Comparison of ENCODE assay signal across 8 cellular contexts in the genomic region with DNA sequence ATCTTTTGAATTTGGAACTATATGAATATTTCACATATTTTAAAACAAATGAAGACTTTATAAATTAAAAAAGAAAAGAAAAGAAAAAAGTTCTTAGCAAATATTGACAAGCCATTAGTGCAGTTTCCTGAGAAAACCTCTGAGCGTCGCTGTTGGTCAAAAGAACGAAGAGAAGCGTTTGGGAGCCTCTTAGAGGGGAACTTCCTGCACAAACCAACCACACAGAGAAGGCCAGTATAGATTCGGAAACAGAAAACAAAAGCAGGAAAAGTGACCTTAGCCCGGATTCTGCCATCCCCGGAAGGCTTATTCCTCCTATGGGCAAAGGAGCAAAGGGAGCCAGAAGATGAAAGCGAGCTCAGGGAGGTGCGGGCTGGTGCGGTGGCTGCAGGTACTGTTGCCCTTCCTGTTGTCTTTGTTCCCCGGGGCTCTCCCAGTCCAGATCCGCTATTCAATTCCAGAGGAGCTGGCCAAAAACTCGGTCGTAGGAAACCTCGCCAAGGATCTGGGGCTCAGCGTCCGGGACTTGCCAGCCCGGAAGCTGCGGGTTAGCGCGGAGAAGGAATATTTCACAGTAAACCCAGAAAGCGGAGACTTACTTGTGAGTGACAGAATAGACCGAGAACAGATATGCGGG. TPM values are rescaled to one million over a fixed set of nuclear protein-coding genes. Genes with fewer than 3 reads are reported as not detected.
A peak's percentile ranks its signal among the peaks of the same experiment; 100 is the strongest.
DNase-seq lines count a peak whose midpoint lies in the region; ATAC-seq and TF ChIP-seq lines count a peak whose summit lies in the region.

PCDHGB2 (plus strand) TSS at position 205 of the 637 bp plus-strand sequence; CDS start at position 347, 142 bp downstream.

- intact Hi-C loops in Caco-2 (cut with micrococcal nuclease; ENCODE audit: unreplicated experiment): loop anchor here (1.0 to 2.0 kb wide), 3 partner anchors 33 to 205 kb away; no protein-coding TSS in a partner anchor

- no peaks in the 10 kb centered on the region for H3K27me3 ChIP-seq in Caco-2 (replicated peaks; ENCODE audit: control insufficient read depth, insufficient read depth, low read length)
- H3K27me3 ChIP-seq in GM23248 (replicated peaks; ENCODE audit: insufficient read depth): no peaks in the 10 kb centered on the region
- H3K27me3 ChIP-seq in muscle layer of duodenum (ENCODE audit: low read depth, low read length): no peaks in the 10 kb centered on the region

- in situ Hi-C loops in GM23248 (cut with MboI): no loop called here

- H3K36me3 ChIP-seq in Caco-2 (ENCODE audit: control insufficient read depth, insufficient read depth, low read length): no peaks in the 10 kb centered on the region
- no peaks in the 10 kb centered on the region; the same call in 1 of the 2 replicates for H3K36me3 ChIP-seq in GM23248 (ENCODE audit: low read depth)
- H3K36me3 ChIP-seq in muscle layer of duodenum (ENCODE audit: control insufficient read depth in 1 of 2, insufficient read depth in 2 of 2, low read length in 2 of 2): no peaks in the 10 kb centered on the region

- no peaks in the 10 kb centered on the region for H3K4me1 Mint-ChIP-seq in Caco-2 (ENCODE audit: low read depth, unreplicated experiment)
- no peaks in the 10 kb centered on the region for H3K4me1 Mint-ChIP-seq in chondrocyte (ENCODE audit: low read depth)

- H3K27me3 Mint-ChIP-seq in Caco-2 (ENCODE audit: insufficient read depth, unreplicated experiment) (no peaks in the 10 kb centered on the region), chondrocyte (ENCODE audit: low read depth) (no peaks in the 10 kb centered on the region)

- BruUV-seq in Caco-2 (replicated peaks; lab: Mats Ljungman, UMichigan): TSS peak; percentile 44

- H4K20me1 ChIP-seq in GM23248 (ENCODE audit: insufficient read depth): no peaks in the 10 kb centered on the region

- H3K4me3 Mint-ChIP-seq in Caco-2 (ENCODE audit: unreplicated experiment) (peak within 1 kb of the TSS; percentile 36), chondrocyte (ENCODE audit: unreplicated experiment) (no peak within 1 kb of the TSS)

- DNase-seq in Caco-2: peak in 1 of 2 experiments; percentile 15
- peak; percentile 44 for DNase-seq in GM23248
- peak; percentile 47 to 48 for DNase-seq in NOMO-1 (lab: John Stamatoyannopoulos, UW; ENCODE audit: unreplicated experiment in 2 of 2)
- DNase-seq in chondrocyte (ENCODE audit: low spot score): no peak
- no peak for DNase-seq in kidney glomerular epithelial cell (lab: John Stamatoyannopoulos, UW)
- no peak for DNase-seq in NCI-H146 (lab: John Stamatoyannopoulos, UW)

- H3F3A ChIP-seq in GM23248 (ENCODE audit: insufficient read depth): no peaks in the 10 kb centered on the region

- CTCF ChIA-PET in Caco-2 (lab: Charles Lee): no interaction called here

- no peaks in the 10 kb centered on the region for H3K9me2 ChIP-seq in GM23248 (ENCODE audit: insufficient read depth)

- peaks cover 21% of the 10 kb centered on the region for H3K9me3 Mint-ChIP-seq in Caco-2 (ENCODE audit: unreplicated experiment)
- H3K9me3 Mint-ChIP-seq in chondrocyte (ENCODE audit: low read depth): peaks cover 70% of the 10 kb centered on the region

- H3K27ac ChIP-seq in GM23248 (no peak within 1 kb of the TSS), muscle layer of duodenum (ENCODE audit: low read length) (no peak within 1 kb of the TSS)

- no peaks in the 10 kb centered on the region for H3K4me1 ChIP-seq in Caco-2
- H3K4me1 ChIP-seq in GM23248 (ENCODE audit: insufficient read depth): no peaks in the 10 kb centered on the region
- no peaks in the 10 kb centered on the region for H3K4me1 ChIP-seq in muscle layer of duodenum (ENCODE audit: control insufficient read depth in 1 of 2, insufficient read depth in 2 of 2, low read length in 2 of 2)

- H3K27ac Mint-ChIP-seq in Caco-2 (ENCODE audit: unreplicated experiment) (peak within 1 kb of the TSS; percentile 31), chondrocyte (ENCODE audit: unreplicated experiment) (no peak within 1 kb of the TSS)

- H3K4me3 ChIP-seq in Caco-2 (ENCODE audit: low read depth, low read length) (no peak within 1 kb of the TSS), GM23248 (peak within 1 kb of the TSS; percentile 40; the same call in 1 of the 2 replicates), muscle layer of duodenum (ENCODE audit: low read depth in 1 of 2, low read length in 2 of 2) (peak within 1 kb of the TSS; percentile 48 to 58)

- H3K79me2 ChIP-seq in GM23248 (ENCODE audit: insufficient read depth): peaks cover 6% of the 10 kb centered on the region; the same call in 1 of the 2 replicates

- WGBS in GM23248 (ENCODE audit: low coverage in 1 of 2, low lambda C conversion rate in 2 of 2, missing lambda C conversion rate in 2 of 2), 2 experiments: 27 to 34% methylated on average over 24 of the region's 24 CpGs

- no peak within 1 kb of the TSS for H3K4me2 ChIP-seq in GM23248 (ENCODE audit: unreplicated experiment)

- no peak for ATAC-seq in HG02852 (IDR thresholded peaks at IDR 0.05; ENCODE audit: unreplicated experiment)

- H3K36me3 Mint-ChIP-seq in Caco-2 (ENCODE audit: insufficient read depth, unreplicated experiment) (no peaks in the 10 kb centered on the region), chondrocyte (ENCODE audit: low read depth) (peaks cover 17% of the 10 kb centered on the region)

- POLR2A ChIA-PET in Caco-2 (lab: Charles Lee): no interaction called here

- 0 out of 2 replicates have a peak within 1 kb of the TSS, but pooled peaks have one; percentile 37 for H2AFZ ChIP-seq in GM23248

- no peak within 1 kb of the TSS for H3K9ac ChIP-seq in GM23248

- TF ChIP-seq CTCF in Caco-2 (IDR thresholded peaks at IDR 0.05; ENCODE audit: insufficient read depth in 1 of 2, low read depth in 1 of 2, low read length in 1 of 2, severe bottlenecking in 1 of 2, unreplicated experiment in 1 of 2): peak; percentile 40 to 47
- TF ChIP-seq CTCF in chondrocyte (IDR thresholded peaks at IDR 0.05): peak; percentile 25

- H3K9me3 ChIP-seq in Caco-2 (no peaks in the 10 kb centered on the region; the same call in 1 of the 2 replicates), GM23248 (ENCODE audit: low read depth) (peaks cover 7% of the 10 kb centered on the region), muscle layer of duodenum (ENCODE audit: control insufficient read depth in 1 of 2, low read length in 2 of 2) (peaks cover 71 to 80% of the 10 kb centered on the region in 2 donors)

RNA-seq across cellular contexts. Expression of gene PCDHGB2, which starts in this region (rescaled TPM):
- 1.00 and 1.3 TPM in 2 replicates for total RNA-seq in Caco-2 (2022)
- 2.2 and 2.5 TPM in 2 replicates for total RNA-seq in GM23248 (2014; rRNA removed; shearing (Covaris generic))
- 0.76 and 0.94 TPM in 2 replicates for polyA plus RNA-seq in GM23248 (2016; fragmentation: Nextera tagmentation; extraction: Ambion mirVana)
- total RNA-seq in chondrocyte: 0.95 to 1.8 TPM (median 1.0 TPM) in 3 replicates

Comparison
In these comparisons a context has a peak if more than half of its experiments do, and no peak if none do; other contexts are left out.
1. DNase-seq: peak in GM23248 (single experiment) and NOMO-1 (2 of 2); none in chondrocyte (single experiment), kidney glomerular epithelial cell (single experiment) and NCI-H146 (single experiment).